ENCODE assay signal across 8 cellular contexts in the genomic region with DNA sequence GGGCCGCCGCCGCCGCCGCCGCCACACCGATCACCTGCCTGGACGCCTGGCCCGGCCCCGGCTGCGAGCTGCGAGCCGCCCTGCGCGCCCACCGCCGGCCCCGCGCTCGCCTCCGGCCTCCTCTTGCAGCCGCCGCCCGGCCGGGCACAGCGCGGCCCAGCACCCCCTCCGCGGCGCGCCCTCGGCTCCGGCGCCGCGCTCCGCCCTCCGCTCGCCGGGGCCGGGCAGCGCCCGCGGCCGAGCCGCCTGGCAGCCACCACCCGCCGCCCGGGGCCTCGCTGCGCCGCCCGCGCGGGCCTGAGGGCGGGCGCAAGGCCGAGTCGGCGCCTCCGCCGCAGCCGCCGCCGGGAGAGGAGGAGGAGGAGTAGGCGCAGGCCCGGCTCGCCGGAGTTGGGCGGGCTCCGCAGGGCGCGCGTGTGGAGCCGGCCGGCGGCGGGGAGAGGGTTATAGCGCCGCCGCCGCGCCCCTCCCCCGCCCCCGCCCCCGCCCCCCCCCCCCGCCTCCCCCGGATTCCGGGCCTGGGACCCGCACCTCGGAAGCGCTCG. TPM values are rescaled to one million over a fixed set of nuclear protein-coding genes. Genes with fewer than 3 reads are reported as not detected.
DNase-seq lines count a peak whose midpoint lies in the region; ATAC-seq and TF ChIP-seq lines count a peak whose summit lies in the region.

A gene (minus strand): TSS at position 418 of the 545 bp plus-strand sequence. CDS start 845 bp downstream, outside the sequence.

- DNase-seq in Ammon's horn (ENCODE audit: low spot score) (peak; percentile 65), GM20000 (ENCODE audit: low spot score) (peak; percentile 69), T-cell (no peak), medulla oblongata (ENCODE audit: extremely low spot score) (peak; percentile 57), T-helper 9 cell (no peak), NCI-H510A (lab: John Stamatoyannopoulos, UW) (no peak)
- no peak for DNase-seq in effector memory CD8-positive, alpha-beta T cell

- H3K4me1 Mint-ChIP-seq in T-cell: peaks cover 6 to 20% (median 12%) of the 10 kb centered on the region in 3 donors
- H3K4me1 Mint-ChIP-seq in effector memory CD8-positive, alpha-beta T cell (ENCODE audit: low read depth in 2 of 2): peaks cover 6 to 8% of the 10 kb centered on the region in 2 donors

- H3K27me3 Mint-ChIP-seq in T-cell: peaks cover 9 to 48% of the 10 kb centered on the region in 2 donors
- peaks cover 25 to 58% of the 10 kb centered on the region in 2 donors for H3K27me3 Mint-ChIP-seq in effector memory CD8-positive, alpha-beta T cell

- no peak within 1 kb of the TSS for H3K27ac Mint-ChIP-seq in T-cell
- H3K27ac Mint-ChIP-seq in effector memory CD8-positive, alpha-beta T cell: no peak within 1 kb of the TSS

- H3K4me3 Mint-ChIP-seq in T-cell: peak within 1 kb of the TSS; percentile 71 to 78 (median 73)
- peak within 1 kb of the TSS; percentile 76 to 78 for H3K4me3 Mint-ChIP-seq in effector memory CD8-positive, alpha-beta T cell

- no peak for TF ChIP-seq CTCF in GM20000 (IDR thresholded peaks at IDR 0.05; ENCODE audit: extremely low read depth, missing control alignments)

- ATAC-seq in T-cell (replicated peaks in 1 of 4): peak; percentile 35 to 48 (median 40)
- ATAC-seq in effector memory CD8-positive, alpha-beta T cell (replicated peaks): peak; percentile 39

- CTCF ChIA-PET in T-cell (lab: Charles Lee): no interaction called here

- POLR2A ChIA-PET in T-cell (lab: Charles Lee): no interaction called here

- peak within 1 kb of the TSS; percentile 92 for H3K27ac ChIP-seq in temporal lobe (ENCODE audit: low read depth, low read length)

- no peaks in the 10 kb centered on the region for H3K36me3 Mint-ChIP-seq in T-cell
- H3K36me3 Mint-ChIP-seq in effector memory CD8-positive, alpha-beta T cell (ENCODE audit: insufficient read depth): peaks cover 3% of the 10 kb centered on the region

- no peaks in the 10 kb centered on the region for H3K9me3 Mint-ChIP-seq in T-cell
- H3K9me3 Mint-ChIP-seq in effector memory CD8-positive, alpha-beta T cell: no peaks in the 10 kb centered on the region

RNA-seq across cellular contexts. Expression of the gene that starts here (rescaled TPM):
- under 1 TPM in 4 of 5 donors, not detected in 1; 0.58 to 0.85 (median 0.74) TPM for total RNA-seq in T-cell
- total RNA-seq in temporal lobe: 19.7 TPM

Comparison
In these comparisons a context has a peak if more than half of its experiments do, and no peak if none do; other contexts are left out.
1. RNA of the gene that starts here (total RNA-seq): 19.7 TPM in temporal lobe (single experiment); 0.58 to 0.85 TPM in T-cell; every median in the first group is over 10 times any median in the second.
2. Peak in ATAC-seq in T-cell; RNA of the gene not detected or under 1 TPM.
3. DNase-seq: peak in Ammon's horn (single experiment), GM20000 (single experiment) and medulla oblongata (single experiment); none in T-cell (0 of 34), effector memory CD8-positive, alpha-beta T cell (0 of 3), T-helper 9 cell (single experiment) and NCI-H510A (single experiment).